Comparison of ENCODE assay signal across 18 cellular contexts in the genomic region with DNA sequence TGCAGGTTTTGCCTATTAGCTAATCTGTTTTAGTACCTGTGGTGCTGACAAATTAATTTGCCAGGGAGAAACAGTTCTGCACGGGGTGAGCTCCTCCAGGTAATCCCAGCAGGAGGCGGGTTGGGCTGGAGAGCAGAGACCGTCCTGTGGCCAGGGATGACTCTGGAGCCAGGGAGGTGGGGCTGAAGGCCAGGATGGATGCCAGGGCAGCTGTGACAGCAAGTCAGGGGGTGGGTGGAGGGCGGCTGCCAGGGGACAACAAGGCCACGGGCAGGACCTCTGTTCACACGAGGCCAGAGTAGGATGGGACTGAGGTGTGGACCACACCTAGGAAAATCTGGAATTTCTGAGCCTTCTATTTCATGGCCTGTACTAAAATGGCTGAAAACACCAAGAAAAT. TPM values are rescaled to one million over a fixed set of nuclear protein-coding genes. Genes with fewer than 3 reads are reported as not detected.
"Had no signal": no experiment of that assay in that cellular context is flagged by ENCODE, and none has a peak within 500 bp of the region (broad histone marks: within the 10 kb centered on the region; RNA-seq: fewer than 3 reads in every experiment).

No MANE protein-coding gene starts in this region.

- H3K9me3 ChIP-seq: SK-N-SH had no signal

- H3K4me2 ChIP-seq: SK-N-SH had no signal

- DNase-seq: KBM-7, MV-4-11, NCI-H1048, NCI-H1105, NCI-H1417, NCI-H1436 treated with DMSO at 0.1 percent for 48 hours, NCI-H1694, NCI-H187 treated with DMSO at 0.1 percent for 48 hours, NCI-H2029 treated with DMSO at 0.1 percent for 48 hours, NCI-H2171 treated with DMSO at 0.1 percent for 48 hours, NCI-H524, NCI-H526 treated with DMSO at 0.1 percent for 48 hours, NCI-H748 treated with DMSO at 0.1 percent for 48 hours, RPMI8226, SHP77, SK-N-SH had no signal

- FAIRE-seq: RCC 7860 had no signal

- H3K9ac ChIP-seq: SK-N-SH had no signal

RNA-seq across cellular contexts. Expression of a gene that starts 48.9 kb away (rescaled TPM):
- total RNA-seq: HT-29 had no signal
